Comparison of ENCODE assay signal across 15 cellular contexts in genomic region chr6:81623106-81623834, GRCh38.
DNase-seq lines count a peak whose midpoint lies in the region; ATAC-seq and TF ChIP-seq lines count a peak whose summit lies in the region.
"Had no signal": no experiment of that assay in that cellular context is flagged by ENCODE, and none has a peak within 500 bp of the region (broad histone marks: within the 10 kb centered on the region; RNA-seq: fewer than 3 reads in every experiment).

No MANE protein-coding gene starts in this region.

- H4K91ac ChIP-seq in IMR-90 (ENCODE audit: insufficient read depth, low read depth, low read length) (no peak overlapping the region), trophoblast cell (ENCODE audit: low read depth, low read length) (no peak overlapping the region)

- H3K36me3 ChIP-seq in IMR-90 (ENCODE audit: control insufficient read depth, insufficient read depth, low read length) (no peaks in the 10 kb centered on the region), brain microvascular endothelial cell (replicated peaks) (no peaks in the 10 kb centered on the region), trophoblast cell (ENCODE audit: control insufficient read depth in 1 of 2, insufficient read depth in 2 of 2, low read length in 2 of 2) (no peaks in the 10 kb centered on the region)

- H3K4me1 ChIP-seq in IMR-90 (ENCODE audit: control insufficient read depth, insufficient read depth, low read length) (no peaks in the 10 kb centered on the region), trophoblast cell (ENCODE audit: control insufficient read depth in 1 of 2, insufficient read depth in 2 of 2, low read length in 2 of 2) (no peaks in the 10 kb centered on the region)

- H3K79me2 ChIP-seq in trophoblast cell (ENCODE audit: control insufficient read depth, insufficient read depth, low read length, poor library complexity), result no peaks in the 10 kb centered on the region

- H2AK5ac ChIP-seq in IMR-90 (ENCODE audit: low read depth, low read length) (no peak overlapping the region), trophoblast cell (ENCODE audit: low read length) (no peak overlapping the region)

- H3K9me3 ChIP-seq in IMR-90 (ENCODE audit: control insufficient read depth, insufficient read depth, low read length) (no peaks in the 10 kb centered on the region), trophoblast cell (ENCODE audit: insufficient read depth, low read depth, low read length) (no peaks in the 10 kb centered on the region)

- dilution Hi-C loops in IMR-90 (cut with HindIII; ENCODE audit: low sequenced_read_pairs, unreplicated experiment), result no loop called here

- CTCF ChIA-PET in IMR-90 (lab: Yijun Ruan, JAX), result no interaction called here

- H3K79me1 ChIP-seq in IMR-90 (ENCODE audit: low read depth in 1 of 2, low read length in 2 of 2), result no peaks in the 10 kb centered on the region
- H3K79me1 ChIP-seq in trophoblast cell (ENCODE audit: low read length), result no peaks in the 10 kb centered on the region

- no peaks in the 10 kb centered on the region for H3K9me1 ChIP-seq in IMR-90 (ENCODE audit: insufficient read depth, low read length)

- no peak overlapping the region for H4K12ac ChIP-seq in trophoblast cell (ENCODE audit: low read depth, low read length)

- in situ Hi-C loops in IMR-90 (cut with MboI; ENCODE audit: low sequenced_read_pairs), result no loop called here
- in situ Hi-C loops in brain microvascular endothelial cell (cut with HindIII; ENCODE audit: low pct_ligation_motif_present, low sequenced_read_pairs), result no loop called here

- H2AK9ac ChIP-seq in IMR-90 (replicated peaks; ENCODE audit: low read depth, low read length, poor library complexity), result no peak overlapping the region

- H2AFZ ChIP-seq in IMR-90 (replicated peaks; ENCODE audit: low read length, poor library complexity) (no peak overlapping the region), trophoblast cell (ENCODE audit: insufficient read depth, low read length, poor library complexity) (no peak overlapping the region)

- H3K27me3 ChIP-seq in IMR-90 (ENCODE audit: control insufficient read depth, insufficient read depth, low read length), result no peaks in the 10 kb centered on the region
- H3K27me3 ChIP-seq in brain microvascular endothelial cell (replicated peaks), result no peaks in the 10 kb centered on the region
- H3K27me3 ChIP-seq in trophoblast cell (ENCODE audit: insufficient read depth, low read length), result no peaks in the 10 kb centered on the region

- H2BK5ac ChIP-seq in IMR-90 (ENCODE audit: low read depth, low read length, poor library complexity, severe bottlenecking), result no peak overlapping the region
- no peak overlapping the region for H2BK5ac ChIP-seq in trophoblast cell (ENCODE audit: low read depth, low read length, poor library complexity)

- no peak for TF ChIP-seq RAD21 in IMR-90 (IDR thresholded peaks at IDR 0.05; ENCODE audit: low read length)

- H3K14ac ChIP-seq in IMR-90 (replicated peaks; ENCODE audit: low read depth, low read length) (0 out of 2 replicates have a peak overlapping the region, but pooled peaks have one; percentile 14), trophoblast cell (ENCODE audit: low read length) (no peak overlapping the region)

- H3K4me2 ChIP-seq in IMR-90 (ENCODE audit: low read depth, low read length), result no peak overlapping the region
- no peak overlapping the region for H3K4me2 ChIP-seq in trophoblast cell (ENCODE audit: low read length)

- H3K56ac ChIP-seq in IMR-90 (ENCODE audit: extremely low read depth, insufficient read depth, low read length), result no peak overlapping the region

- H3K36me3 Mint-ChIP-seq in activated T-helper 17 cell treated with anti-CD3 and anti-CD28 coated beads, Interleukin-2, amount 50 U/mL, for 72 hours (ENCODE audit: low read depth), result no peaks in the 10 kb centered on the region

- no peak overlapping the region for H2BK15ac ChIP-seq in IMR-90 (ENCODE audit: low read depth, low read length)

- H3K9ac ChIP-seq in IMR-90 (ENCODE audit: low read depth, low read length), result no peak overlapping the region
- no peak overlapping the region for H3K9ac ChIP-seq in trophoblast cell (ENCODE audit: low read length)

- peaks cover 15% of the 10 kb centered on the region for H3K9me3 Mint-ChIP-seq in activated T-helper 17 cell treated with anti-CD3 and anti-CD28 coated beads, Interleukin-2, amount 50 U/mL, for 72 hours
- H3K9me3 Mint-ChIP-seq: H9 had no signal

- no peak overlapping the region for H2BK20ac ChIP-seq in IMR-90 (ENCODE audit: low read depth, low read length)

- no peak overlapping the region for H3K23ac ChIP-seq in IMR-90 (ENCODE audit: low read depth, low read length)
- no peak overlapping the region for H3K23ac ChIP-seq in trophoblast cell (ENCODE audit: low read length)

- no peak overlapping the region for H3K27ac ChIP-seq in IMR-90 (ENCODE audit: insufficient read depth, low read length)
- no peak overlapping the region for H3K27ac ChIP-seq in brain microvascular endothelial cell
- no peak overlapping the region for H3K27ac ChIP-seq in trophoblast cell (ENCODE audit: low read depth, low read length)

- H2BK120ac ChIP-seq in IMR-90 (ENCODE audit: low read depth, low read length) (no peak overlapping the region), trophoblast cell (ENCODE audit: insufficient read depth, low read length, poor library complexity) (no peak overlapping the region)

- ATAC-seq in IMR-90 (ENCODE audit: low read depth), result peak; percentile 70; the same call in 1 of the 2 replicates
- ATAC-seq in activated T-helper 17 cell treated with anti-CD3 and anti-CD28 coated beads, Interleukin-2, amount 50 U/mL, for 72 hours (replicated peaks), result no peak
- ATAC-seq in GM19351 (IDR thresholded peaks at IDR 0.05; ENCODE audit: unreplicated experiment), result no peak

- no peak overlapping the region for H3K4me3 ChIP-seq in IMR-90 (ENCODE audit: insufficient read depth, low read depth, low read length)
- H3K4me3 ChIP-seq in brain microvascular endothelial cell (ENCODE audit: low read depth, low read length), result no peak overlapping the region
- no peak overlapping the region for H3K4me3 ChIP-seq in trophoblast cell (ENCODE audit: low read depth, low read length)

- DNase-seq in IMR-90 (peak; percentile 53), brain microvascular endothelial cell (peak; percentile 7), iPS-NIHi7 (ENCODE audit: extremely low spot score) (peak; percentile 22), trophoblast cell (peak; percentile 51 to 70), NCI-H187 treated with DMSO at 0.1 percent for 48 hours (lab: John Stamatoyannopoulos, UW) (no peak), erythroblast (lab: John Stamatoyannopoulos, UW) (no peak)
- DNase-seq: C1 segment of cervical spinal cord; CD4-positive, alpha-beta T cell; DMS79; EL; GOT3; H9 had no signal

- no peak overlapping the region for H2BK12ac ChIP-seq in trophoblast cell (ENCODE audit: low read length)

- H3K4me3 Mint-ChIP-seq in activated T-helper 17 cell treated with anti-CD3 and anti-CD28 coated beads, Interleukin-2, amount 50 U/mL, for 72 hours, result no peak overlapping the region
- H3K4me3 Mint-ChIP-seq: B cell; CD4-positive, alpha-beta T cell; H9 had no signal

- no peak overlapping the region for H3K27ac Mint-ChIP-seq in activated T-helper 17 cell treated with anti-CD3 and anti-CD28 coated beads, Interleukin-2, amount 50 U/mL, for 72 hours
- H3K27ac Mint-ChIP-seq: B cell; CD4-positive, alpha-beta T cell; H9 had no signal

- no peaks in the 10 kb centered on the region for H3K27me3 Mint-ChIP-seq in activated T-helper 17 cell treated with anti-CD3 and anti-CD28 coated beads, Interleukin-2, amount 50 U/mL, for 72 hours
- H3K27me3 Mint-ChIP-seq: B cell; CD4-positive, alpha-beta T cell had no signal

- POLR2A ChIA-PET in IMR-90 (lab: Charles Lee; ENCODE audit: unreplicated experiment), result no interaction called here

- H3K18ac ChIP-seq in IMR-90 (ENCODE audit: low read depth, low read length) (no peak overlapping the region; the same call in 1 of the 2 replicates), trophoblast cell (ENCODE audit: low read length) (no peak overlapping the region)

- intact Hi-C loops in IMR-90 (cut with micrococcal nuclease), result no loop called here

- no TSS peak for BruUV-seq in IMR-90 (replicated peaks; lab: Mats Ljungman, UMichigan)

- H3K4ac ChIP-seq in IMR-90 (ENCODE audit: low read depth, low read length) (no peak overlapping the region), trophoblast cell (ENCODE audit: low read depth, low read length) (no peak overlapping the region)

- H4K5ac ChIP-seq in IMR-90 (ENCODE audit: low read depth, low read length), result no peak overlapping the region

- TF ChIP-seq CTCF in IMR-90 (conservative IDR thresholded peaks at IDR 0.05; ENCODE audit: low read depth, low read length) (no peak), brain microvascular endothelial cell (IDR thresholded peaks at IDR 0.05; ENCODE audit: low read depth, low read length, missing control alignments) (no peak)

- no peaks in the 10 kb centered on the region for H3K4me1 Mint-ChIP-seq in activated T-helper 17 cell treated with anti-CD3 and anti-CD28 coated beads, Interleukin-2, amount 50 U/mL, for 72 hours
- H3K4me1 Mint-ChIP-seq: B cell, H9 had no signal

- no peaks in the 10 kb centered on the region for H4K20me1 ChIP-seq in IMR-90 (ENCODE audit: insufficient read depth, low read length)

- TF ChIP-seq POLR2A in IMR-90 (IDR thresholded peaks at IDR 0.05; ENCODE audit: low read depth, low read length), result no peak
- TF ChIP-seq POLR2A in erythroblast (IDR thresholded peaks at IDR 0.05; ENCODE audit: low read length), result no peak

- H4K8ac ChIP-seq in IMR-90 (ENCODE audit: low read depth in 2 of 2, low read length in 2 of 2), result no peak overlapping the region
- no peak overlapping the region for H4K8ac ChIP-seq in trophoblast cell (ENCODE audit: low read depth, low read length)

TF ChIP-seq in IMR-90, 13 proteins besides CTCF, POLR2A, EP300 and RAD21:
- TF ChIP-seq FOS (IDR thresholded peaks at IDR 0.05; ENCODE audit: low read depth, low read length) (no peak), CEBPB (IDR thresholded peaks at IDR 0.05; ENCODE audit: low read depth, low read length) (no peak), ELK1 (IDR thresholded peaks at IDR 0.05; ENCODE audit: borderline replicate concordance, low read depth, low read length) (no peak)
TF ChIP-seq in IMR-90: peak in this region for 0.

Comparison
In these comparisons a context has a peak if more than half of its experiments do, and no peak if none do; other contexts are left out.
1. DNase-seq: peak in IMR-90 (single experiment), brain microvascular endothelial cell (single experiment), iPS-NIHi7 (single experiment) and trophoblast cell (2 of 2); none in NCI-H187 treated with DMSO at 0.1 percent for 48 hours (single experiment) and erythroblast (0 of 2).